ENCODE assay signal across 21 cellular contexts in genomic region chr13:98169331-98169730, GRCh38. TPM values are rescaled to one million over a fixed set of nuclear protein-coding genes. Genes with fewer than 3 reads are reported as not detected.
A peak's percentile ranks its signal among the peaks of the same experiment; 100 is the strongest.
DNase-seq lines count a peak whose midpoint lies in the region; ATAC-seq, FAIRE-seq and TF ChIP-seq lines count a peak whose summit lies in the region.
"Had no signal": no experiment of that assay in that cellular context is flagged by ENCODE, and none has a peak within 500 bp of the region (broad histone marks: within the 10 kb centered on the region; RNA-seq: fewer than 3 reads in every experiment).

No MANE protein-coding gene starts in this region.

- no peak for DNase-seq in astrocyte (ENCODE audit: low read depth)
- no peak for DNase-seq in mesothelial cell of epicardium (ENCODE audit: low spot score in 2 of 2, unreplicated experiment in 2 of 2)
- DNase-seq in cortex of kidney (lab: John Stamatoyannopoulos, UW) = no peak
- DNase-seq in GM10248 (ENCODE audit: extremely low spot score) = no peak
- DNase-seq in HepG2 (ENCODE audit: low spot score) = no peak
- no peak for DNase-seq in activated CD4-positive, CD25-positive, alpha-beta regulatory T cell treated with anti-CD3 and anti-CD28 coated beads, Interleukin-2, amount 50 U/mL, for 72 hours
- DNase-seq: 8988T; CD4-positive, alpha-beta memory T cell; DMS153; DMS79; GF-D8 had no signal

- H3K4me2 ChIP-seq in astrocyte (ENCODE audit: low read length) (no peak overlapping the region), HepG2 (ENCODE audit: low read depth, low read length) (no peak overlapping the region)
- H3K4me2 ChIP-seq: BLaER1 had no signal

- no peak for TF ChIP-seq RAD21 in HepG2 (CRISPR knock-in tag; IDR thresholded peaks at IDR 0.05)

- TF ChIP-seq CTCF in HEK293 (tag by site-specific recombination; IDR thresholded peaks at IDR 0.05) = no peak
- no peak for TF ChIP-seq CTCF in astrocyte (IDR thresholded peaks at IDR 0.05; ENCODE audit: insufficient read depth, low read depth, low read length)
- no peak for TF ChIP-seq CTCF in mesothelial cell of epicardium (IDR thresholded peaks at IDR 0.05; ENCODE audit: unreplicated experiment)
- TF ChIP-seq CTCF in GM10248 (IDR thresholded peaks at IDR 0.05; ENCODE audit: control extremely low read depth, extremely low read depth, low read depth, missing control alignments) = no peak
- TF ChIP-seq CTCF in HepG2 (CRISPR knock-in tag; IDR thresholded peaks at IDR 0.05) = no peak

- H3K4me3 ChIP-seq in HEK293 (ENCODE audit: low read depth, low read length) (no peak overlapping the region), astrocyte (ENCODE audit: insufficient read depth, low read depth, low read length) (no peak overlapping the region), HepG2 (replicated peaks in 1 of 3; ENCODE audit: insufficient read depth in 1 of 3, low read depth in 2 of 3, low read length in 3 of 3) (no peak overlapping the region)
- H3K4me3 ChIP-seq: BLaER1, GM12878, HAP-1 had no signal

- H3K27ac ChIP-seq in HEK293 (ENCODE audit: extremely low read depth, low read depth, low read length) = no peak overlapping the region
- no peak overlapping the region for H3K27ac ChIP-seq in astrocyte (ENCODE audit: low read depth, low read length)
- no peak overlapping the region for H3K27ac ChIP-seq in HepG2 (ENCODE audit: extremely low read length, insufficient read depth, low read length)
- H3K27ac ChIP-seq: BLaER1 had no signal

- TF ChIP-seq EP300 in HepG2 (IDR thresholded peaks at IDR 0.05; ENCODE audit: low read depth in 2 of 2, low read length in 2 of 2) = no peak
- no peak for TF ChIP-seq EP300 in HepG2 (CRISPR knock-in tag; IDR thresholded peaks at IDR 0.05; ENCODE audit: borderline replicate concordance)

- H3K4me1 Mint-ChIP-seq in astrocyte (ENCODE audit: low read depth, unreplicated experiment) = peaks cover 48% of the 10 kb centered on the region
- H3K4me1 Mint-ChIP-seq in mesothelial cell of epicardium = peaks cover 54% of the 10 kb centered on the region
- H3K4me1 Mint-ChIP-seq: CD14-positive monocyte; CD4-positive, alpha-beta memory T cell had no signal

- FAIRE-seq in astrocyte (lab: Jason Lieb, UNC) = no peak
- FAIRE-seq in HepG2 (lab: Jason Lieb, UNC) = no peak
- FAIRE-seq: GM12878, H1 had no signal

- peaks cover 3% of the 10 kb centered on the region for H3K36me3 Mint-ChIP-seq in astrocyte (ENCODE audit: low read depth, unreplicated experiment)
- peaks cover 14% of the 10 kb centered on the region for H3K36me3 Mint-ChIP-seq in mesothelial cell of epicardium
- H3K36me3 Mint-ChIP-seq: CD14-positive monocyte; CD4-positive, alpha-beta memory T cell had no signal

- H3K9me3 Mint-ChIP-seq in astrocyte (ENCODE audit: unreplicated experiment) (peaks cover 1% of the 10 kb centered on the region), mesothelial cell of epicardium (peaks cover 8% of the 10 kb centered on the region)

- TF ChIP-seq POLR2A in HepG2 (IDR thresholded peaks at IDR 0.05; ENCODE audit: insufficient read depth in 1 of 2, low read depth in 2 of 2, low read length in 2 of 2) = no peak

- in situ Hi-C loops in HepG2 (cut with HindIII; ENCODE audit: extremely low pct_ligation_motif_present, low pct_unique_long_range_greater_than_20kb) = no loop called here

- H3K4me1 ChIP-seq in HEK293 (ENCODE audit: control insufficient read depth, insufficient read depth, low read length) (peaks cover 19% of the 10 kb centered on the region), astrocyte (ENCODE audit: insufficient read depth, low read length) (peaks cover 32% of the 10 kb centered on the region), HepG2 (ENCODE audit: insufficient read depth, low read length) (peaks cover 92% of the 10 kb centered on the region)

- H3K36me3 ChIP-seq in HEK293 (ENCODE audit: control insufficient read depth in 2 of 2, insufficient read depth in 1 of 2, low read length in 2 of 2) (no peaks in the 10 kb centered on the region), astrocyte (ENCODE audit: insufficient read depth, low read length) (no peaks in the 10 kb centered on the region), HepG2 (replicated peaks in 1 of 2; ENCODE audit: control insufficient read depth in 1 of 2, insufficient read depth in 2 of 2, low read length in 2 of 2) (peaks cover 2 to 13% of the 10 kb centered on the region in 2 experiments)
- H3K36me3 ChIP-seq: HAP-1 had no signal

- H3K27ac Mint-ChIP-seq in astrocyte (ENCODE audit: unreplicated experiment) (peak overlapping the region; percentile 24), mesothelial cell of epicardium (peak overlapping the region; percentile 23)
- H3K27ac Mint-ChIP-seq: CD14-positive monocyte had no signal

- H3K9ac ChIP-seq in astrocyte (ENCODE audit: low read length) = no peak overlapping the region
- H3K9ac ChIP-seq in HepG2 (ENCODE audit: insufficient read depth, low read depth, low read length) = no peak overlapping the region
- H3K9ac ChIP-seq: BLaER1 had no signal

- H3K4me3 Mint-ChIP-seq in astrocyte (ENCODE audit: unreplicated experiment) = no peak overlapping the region
- no peak overlapping the region for H3K4me3 Mint-ChIP-seq in mesothelial cell of epicardium
- H3K4me3 Mint-ChIP-seq: CD14-positive monocyte; CD4-positive, alpha-beta memory T cell had no signal

- H3K27me3 ChIP-seq in astrocyte (ENCODE audit: insufficient read depth, low read length) (no peaks in the 10 kb centered on the region), HepG2 (ENCODE audit: control insufficient read depth in 1 of 2, insufficient read depth in 2 of 2, low read length in 2 of 2) (no peaks in the 10 kb centered on the region; a peak in 1 of 5 replicates)
- H3K27me3 ChIP-seq: BLaER1 had no signal

- WGBS in HepG2 (ENCODE audit: low lambda C conversion rate) = 96% methylated on average over 3 of the region's 3 CpGs

- H4K20me1 ChIP-seq in astrocyte (ENCODE audit: insufficient read depth, low read length) = peaks cover 13% of the 10 kb centered on the region
- H4K20me1 ChIP-seq in HepG2 (ENCODE audit: insufficient read depth, low read length) = peaks cover 71% of the 10 kb centered on the region

- ATAC-seq in HepG2 = no peak
- ATAC-seq: GM12878 had no signal

- no peak overlapping the region for H2AFZ ChIP-seq in astrocyte (ENCODE audit: low read depth, low read length)
- H2AFZ ChIP-seq in HepG2 (ENCODE audit: low read length) = no peak overlapping the region

- intact Hi-C loops in HepG2 (cut with micrococcal nuclease; ENCODE audit: unreplicated experiment) = no loop called here

- H3K27me3 Mint-ChIP-seq in astrocyte (ENCODE audit: low read depth, unreplicated experiment) (no peaks in the 10 kb centered on the region), mesothelial cell of epicardium (ENCODE audit: low read depth) (no peaks in the 10 kb centered on the region)

- POLR2A ChIA-PET in HEK293 (lab: Yijun Ruan, JAX) (no interaction called here), GM10248 (lab: Yijun Ruan, JAX) (no interaction called here), HepG2 (lab: Yijun Ruan, JAX) (no interaction called here)

- CTCF ChIA-PET in HEK293 (lab: Yijun Ruan, JAX) = interaction anchor here (0.6 to 1.0 kb wide), 2 partner anchors 11 to 15 kb away, joined by 3 read pairs; no protein-coding TSS in a partner anchor
- CTCF ChIA-PET in GM10248 (lab: Yijun Ruan, JAX) = no interaction called here
- CTCF ChIA-PET in HepG2 (lab: Yijun Ruan, JAX; ENCODE audit: low intra/inter-chr PET ratio, low total read pairs) = no interaction called here

- peaks cover 71% of the 10 kb centered on the region for H3K79me2 ChIP-seq in astrocyte (ENCODE audit: insufficient read depth, low read length)
- peaks cover 96% of the 10 kb centered on the region for H3K79me2 ChIP-seq in HepG2 (ENCODE audit: insufficient read depth, low read length)

- H3K9me3 ChIP-seq in HEK293 (ENCODE audit: control insufficient read depth, insufficient read depth, low read depth, low read length) (no peaks in the 10 kb centered on the region), astrocyte (ENCODE audit: insufficient read depth, low read depth, low read length) (no peaks in the 10 kb centered on the region), HepG2 (ENCODE audit: low read length) (no peaks in the 10 kb centered on the region)
- H3K9me3 ChIP-seq: BLaER1, HAP-1 had no signal

- no TSS peak for BruUV-seq in HepG2 (replicated peaks; lab: Mats Ljungman, UMichigan)

RNA-seq across cellular contexts. Expression of gene RNF113B, which starts 7.7 kb away (rescaled TPM):
- total RNA-seq in astrocyte (not detected in 2 replicates), mesothelial cell of epicardium (not detected in 3 replicates), HepG2 (2016; rRNA removed; fragmentation: Illumina TruSeq; extraction: Trizol) (not detected in 2 replicates)
- not detected in 2 replicates for total RNA-seq in HepG2 (2016; cell fraction: cytosol; rRNA removed; fragmentation: Illumina TruSeq; extraction: Trizol; ENCODE audit: low read depth)
- not detected in 2 replicates for total RNA-seq in HepG2 (2016; cell fraction: insoluble cytoplasmic fraction; rRNA removed; fragmentation: Illumina TruSeq; extraction: Trizol)
- total RNA-seq in HepG2 (2016; cell fraction: membrane; rRNA removed; fragmentation: Illumina TruSeq; extraction: Trizol) = not detected in 2 replicates
- not detected in 2 replicates for total RNA-seq in HepG2 (2016; cell fraction: nucleus; rRNA removed; fragmentation: Illumina TruSeq; extraction: Trizol)
- polyA plus RNA-seq in HepG2 (2011; rRNA removed) = not detected in 2 replicates
- polyA plus RNA-seq in HepG2 (2011; cell fraction: cytosol; rRNA removed) = not detected in 2 replicates
- polyA plus RNA-seq in HepG2 (2011; cell fraction: nucleus; rRNA removed) = not detected in 2 replicates
- 0.15 TPM in 1 of 2 replicates, not detected in the other for polyA plus RNA-seq in HepG2 (2012)
- polyA plus RNA-seq in HepG2 (2016; cell fraction: cytosol; fragmentation: Illumina TruSeq; extraction: Trizol; ENCODE audit: low read depth) = not detected in 2 replicates
- polyA plus RNA-seq in HepG2 (2016; cell fraction: insoluble cytoplasmic fraction; fragmentation: Illumina TruSeq; extraction: Trizol; ENCODE audit: low read depth) = not detected in 2 replicates
- not detected in 2 replicates for polyA plus RNA-seq in HepG2 (2016; cell fraction: membrane; fragmentation: Illumina TruSeq; extraction: Trizol; ENCODE audit: low read depth)
- not detected in 2 replicates for polyA plus RNA-seq in HepG2 (2016; cell fraction: nucleus; fragmentation: Illumina TruSeq; extraction: Trizol; ENCODE audit: insufficient read depth, low read depth)
- polyA minus RNA-seq in HepG2 (2011; rRNA and poly(A)+ RNA removed; ENCODE audit: low replicate concordance) = not detected in 2 replicates
- not detected in 2 replicates for polyA minus RNA-seq in HepG2 (2011; cell fraction: cytosol; rRNA and poly(A)+ RNA removed)
- not detected in 2 replicates for polyA minus RNA-seq in HepG2 (2011; cell fraction: nucleus; rRNA and poly(A)+ RNA removed)
- total RNA-seq: A673; CD4-positive, alpha-beta memory T cell; Daoy; GM12878; H1; HT-29 had no signal
- polyA plus RNA-seq: AG04450; CD14-positive monocyte; CD4-positive, alpha-beta memory T cell; GM12878; H1 had no signal

RNA-seq across cellular contexts. Expression of gene FARP1, which starts 26.4 kb away (rescaled TPM):
- 99.9 and 128 TPM in 2 replicates for total RNA-seq in astrocyte
- total RNA-seq in mesothelial cell of epicardium = 267 to 289 TPM (median 285 TPM) in 3 replicates
- total RNA-seq in HepG2 (2016; rRNA removed; fragmentation: Illumina TruSeq; extraction: Trizol) = 70.1 and 70.6 TPM in 2 replicates
- 91.6 and 94.1 TPM in 2 replicates for total RNA-seq in HepG2 (2016; cell fraction: cytosol; rRNA removed; fragmentation: Illumina TruSeq; extraction: Trizol; ENCODE audit: low read depth)
- 64.4 and 75.8 TPM in 2 replicates for total RNA-seq in HepG2 (2016; cell fraction: insoluble cytoplasmic fraction; rRNA removed; fragmentation: Illumina TruSeq; extraction: Trizol)
- 122 and 143 TPM in 2 replicates for total RNA-seq in HepG2 (2016; cell fraction: membrane; rRNA removed; fragmentation: Illumina TruSeq; extraction: Trizol)
- total RNA-seq in HepG2 (2016; cell fraction: nucleus; rRNA removed; fragmentation: Illumina TruSeq; extraction: Trizol) = 136 and 157 TPM in 2 replicates
- polyA plus RNA-seq in HepG2 (2011; rRNA removed) = 109 and 126 TPM in 2 replicates
- polyA plus RNA-seq in HepG2 (2011; cell fraction: cytosol; rRNA removed) = 71.5 and 112 TPM in 2 replicates
- 463 and 562 TPM in 2 replicates for polyA plus RNA-seq in HepG2 (2011; cell fraction: nucleus; rRNA removed)
- polyA plus RNA-seq in HepG2 (2012) = 322 and 394 TPM in 2 replicates
- 109 and 112 TPM in 2 replicates for polyA plus RNA-seq in HepG2 (2016; cell fraction: cytosol; fragmentation: Illumina TruSeq; extraction: Trizol; ENCODE audit: low read depth)
- 77.6 and 113 TPM in 2 replicates for polyA plus RNA-seq in HepG2 (2016; cell fraction: insoluble cytoplasmic fraction; fragmentation: Illumina TruSeq; extraction: Trizol; ENCODE audit: low read depth)
- polyA plus RNA-seq in HepG2 (2016; cell fraction: membrane; fragmentation: Illumina TruSeq; extraction: Trizol; ENCODE audit: low read depth) = 192 and 207 TPM in 2 replicates
- 224 and 256 TPM in 2 replicates for polyA plus RNA-seq in HepG2 (2016; cell fraction: nucleus; fragmentation: Illumina TruSeq; extraction: Trizol; ENCODE audit: insufficient read depth, low read depth)
- polyA minus RNA-seq in HepG2 (2011; rRNA and poly(A)+ RNA removed; ENCODE audit: low replicate concordance) = 0.68 and 162 TPM in 2 replicates
- 152 and 206 TPM in 2 replicates for polyA minus RNA-seq in HepG2 (2011; cell fraction: cytosol; rRNA and poly(A)+ RNA removed)
- polyA minus RNA-seq in HepG2 (2011; cell fraction: nucleus; rRNA and poly(A)+ RNA removed) = 598 and 660 TPM in 2 replicates
